11 cellular contexts compared by ENCODE assay signal in the genomic region with DNA sequence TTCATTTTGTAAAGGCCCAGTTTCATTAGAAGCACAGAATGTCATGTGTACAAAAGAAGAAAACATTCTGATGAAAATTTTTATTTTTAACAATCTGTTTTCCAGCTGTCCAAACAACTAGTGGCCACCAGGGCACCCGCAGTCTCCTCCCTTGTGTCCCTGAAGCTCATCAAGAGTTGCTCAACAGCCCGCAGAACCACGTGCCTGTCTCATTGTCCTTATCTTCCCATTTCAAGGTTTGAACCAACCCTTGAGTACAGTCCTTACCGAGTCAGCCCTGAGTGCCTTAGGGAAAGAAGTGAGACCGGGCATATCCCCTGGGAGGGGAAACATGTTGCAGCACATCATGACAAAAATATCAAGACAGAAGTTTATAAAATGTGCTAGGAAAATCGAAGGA. TPM values are rescaled to one million over a fixed set of nuclear protein-coding genes. Genes with fewer than 3 reads are reported as not detected.
DNase-seq lines count a peak whose midpoint lies in the region; TF ChIP-seq lines count a peak whose summit lies in the region.
"Had no signal": no experiment of that assay in that cellular context is flagged by ENCODE, and none has a peak within 500 bp of the region (broad histone marks: within the 10 kb centered on the region; RNA-seq: fewer than 3 reads in every experiment).

No MANE protein-coding gene starts in this region.

- in situ Hi-C loops in mammary epithelial cell (cut with MboI; ENCODE audit: low sequenced_read_pairs in 2 of 2): no loop called here
- in situ Hi-C loops in ACHN (cut with HindIII; ENCODE audit: low pct_ligation_motif_present, low pct_unique_long_range_greater_than_20kb, low sequenced_read_pairs): no loop called here

- H3K4ac ChIP-seq in mesenchymal stem cell (ENCODE audit: low read depth in 1 of 2, low read length in 2 of 2): no peak overlapping the region

- intact Hi-C loops in mammary epithelial cell (cut with micrococcal nuclease) (no loop called here), thyroid gland (cut with DNase I) (loop anchor here (10.0 kb wide), 2 partner anchors 128 to 218 kb away; a partner anchor contains a TSS)

- dilution Hi-C loops in mammary epithelial cell (cut with HindIII; ENCODE audit: low sequenced_read_pairs): no loop called here

- peaks cover 3% of the 10 kb centered on the region for H3K4me1 ChIP-seq in mammary epithelial cell (ENCODE audit: insufficient read depth, low read length)
- H3K4me1 ChIP-seq in mesenchymal stem cell (ENCODE audit: control insufficient read depth, insufficient read depth, low read depth, low read length): no peaks in the 10 kb centered on the region
- H3K4me1 ChIP-seq in thyroid gland: no peaks in the 10 kb centered on the region
- H3K4me1 ChIP-seq: gastroesophageal sphincter had no signal

- H4K91ac ChIP-seq in mesenchymal stem cell (ENCODE audit: low read length): no peak overlapping the region

- TF ChIP-seq POLR2A in thyroid gland (IDR thresholded peaks at IDR 0.05): no peak

- no peaks in the 10 kb centered on the region for H3K27me3 ChIP-seq in mammary epithelial cell (ENCODE audit: insufficient read depth, low read length)
- peaks cover 54 to 57% of the 10 kb centered on the region in 2 experiments for H3K27me3 ChIP-seq in mesenchymal stem cell (ENCODE audit: control insufficient read depth in 1 of 2, insufficient read depth in 1 of 2, low read length in 2 of 2)
- H3K27me3 ChIP-seq in thyroid gland: no peaks in the 10 kb centered on the region

- H3K36me3 ChIP-seq in mammary epithelial cell (ENCODE audit: insufficient read depth, low read length): no peaks in the 10 kb centered on the region
- H3K36me3 ChIP-seq in mesenchymal stem cell (ENCODE audit: control insufficient read depth in 1 of 2, insufficient read depth in 2 of 2, low read depth in 1 of 2, low read length in 2 of 2): no peaks in the 10 kb centered on the region
- H3K36me3 ChIP-seq in thyroid gland: no peaks in the 10 kb centered on the region
- H3K36me3 ChIP-seq: cardiac muscle cell, gastroesophageal sphincter had no signal

- no peak overlapping the region for H3K27ac ChIP-seq in mammary epithelial cell (ENCODE audit: insufficient read depth, low read depth, low read length)
- no peak overlapping the region for H3K27ac ChIP-seq in mesenchymal stem cell (ENCODE audit: low read length, poor library complexity, severe bottlenecking)
- H3K27ac ChIP-seq in thyroid gland: no peak overlapping the region
- H3K27ac ChIP-seq: cardiac muscle cell, gastroesophageal sphincter had no signal

- H4K20me1 ChIP-seq in mammary epithelial cell (ENCODE audit: insufficient read depth, low read length): no peaks in the 10 kb centered on the region

- H3K4me2 ChIP-seq in mammary epithelial cell (ENCODE audit: insufficient read depth, low read depth, low read length): no peak overlapping the region
- H3K4me2 ChIP-seq in mesenchymal stem cell (ENCODE audit: low read length, poor library complexity, severe bottlenecking): no peak overlapping the region

- no peak overlapping the region for H3K14ac ChIP-seq in mesenchymal stem cell (ENCODE audit: low read length in 2 of 2)

- no peaks in the 10 kb centered on the region for H3K79me2 ChIP-seq in mammary epithelial cell (ENCODE audit: insufficient read depth, low read length)

- H3K4me3 ChIP-seq in mammary epithelial cell (replicated peaks in 1 of 3; ENCODE audit: insufficient read depth in 1 of 3, low read depth in 2 of 3, low read length in 3 of 3) (no peak overlapping the region), mesenchymal stem cell (ENCODE audit: insufficient read depth in 1 of 2, low read depth in 1 of 2, low read length in 2 of 2) (no peak overlapping the region), thyroid gland (replicated peaks in 1 of 3) (no peak overlapping the region)
- H3K4me3 ChIP-seq: cardiac muscle cell, gastroesophageal sphincter had no signal

- H2BK12ac ChIP-seq in mesenchymal stem cell (ENCODE audit: low read length in 2 of 2): no peak overlapping the region

- CTCF ChIA-PET in mammary epithelial cell (lab: Charles Lee; ENCODE audit: low non-redundant PET): no interaction called here

- no TSS peak for BruUV-seq in mammary epithelial cell (replicated peaks; lab: Mats Ljungman, UMichigan)

- H3K9ac ChIP-seq in mammary epithelial cell (ENCODE audit: insufficient read depth, low read length) (no peak overlapping the region), mesenchymal stem cell (ENCODE audit: low read length) (no peak overlapping the region)

- H2AFZ ChIP-seq in mammary epithelial cell (ENCODE audit: low read depth, low read length) (peak overlapping the region; percentile 12), mesenchymal stem cell (ENCODE audit: low read depth, low read length) (no peak overlapping the region)

- DNase-seq in EL: peak; percentile 32
- DNase-seq in M059J (ENCODE audit: low read depth): peak; percentile 22
- no peak for DNase-seq in mammary epithelial cell
- peak; percentile 20 for DNase-seq in mesenchymal stem cell
- DNase-seq in dedifferentiated amniotic fluid mesenchymal stem cell (ENCODE audit: extremely low spot score): no peak
- no peak for DNase-seq in stimulated activated CD4-positive, alpha-beta T cell treated with anti-CD3 and anti-CD28 coated beads, Interleukin-1b, Interleukin-23, amount 100 ng/mL, for 48 hours
- no peak for DNase-seq in ACHN
- no peak for DNase-seq in thyroid gland
- DNase-seq: stimulated activated CD8-positive, alpha-beta memory T cell treated with anti-CD3 and anti-CD28 coated beads, Interleukin-4, amount 100 ng/mL, for 48 hours had no signal

- no peak overlapping the region for H4K8ac ChIP-seq in mesenchymal stem cell (ENCODE audit: low read length)

- TF ChIP-seq CTCF in mammary epithelial cell (conservative IDR thresholded peaks at IDR 0.05 in 1 of 2, IDR thresholded peaks at IDR 0.05 in 1 of 2; ENCODE audit: extremely low read depth in 1 of 2, insufficient read depth in 1 of 2, low read depth in 1 of 2, low read length in 2 of 2) (peak in 1 of 2 donors; percentile 10), thyroid gland (IDR thresholded peaks at IDR 0.05) (no peak)

- 58% methylated on average over 6 of the region's 6 CpGs for WGBS in mammary epithelial cell (ENCODE audit: low coverage, missing lambda C conversion rate)
- WGBS in mesenchymal stem cell: 77% methylated on average over 6 of the region's 6 CpGs
- 49 to 62% methylated on average over 6 of the region's 6 CpGs for WGBS in thyroid gland, 2 donors

- H3K23ac ChIP-seq in mesenchymal stem cell (ENCODE audit: low read length in 2 of 2): no peak overlapping the region

- no peak overlapping the region for H2BK15ac ChIP-seq in mesenchymal stem cell (ENCODE audit: low read depth, poor library complexity, severe bottlenecking)

- H3K18ac ChIP-seq in mesenchymal stem cell (ENCODE audit: low read depth in 1 of 2, low read length in 2 of 2): no peak overlapping the region

- no peak overlapping the region for H2BK5ac ChIP-seq in mesenchymal stem cell (ENCODE audit: low read depth, low read length, poor library complexity, severe bottlenecking)

- H2BK120ac ChIP-seq in mesenchymal stem cell (ENCODE audit: low read depth, low read length): no peak overlapping the region

- H3K79me1 ChIP-seq in mesenchymal stem cell (replicated peaks; ENCODE audit: low read length, poor library complexity, severe bottlenecking): no peaks in the 10 kb centered on the region

- H2AK5ac ChIP-seq in mesenchymal stem cell (ENCODE audit: low read length, severe bottlenecking): no peak overlapping the region

- no peaks in the 10 kb centered on the region for H3K9me3 ChIP-seq in mammary epithelial cell (replicated peaks; ENCODE audit: insufficient read depth, low read length)
- no peaks in the 10 kb centered on the region for H3K9me3 ChIP-seq in mesenchymal stem cell (ENCODE audit: control insufficient read depth, low read length)
- no peaks in the 10 kb centered on the region for H3K9me3 ChIP-seq in thyroid gland
- H3K9me3 ChIP-seq: gastroesophageal sphincter had no signal

RNA-seq across cellular contexts. Expression of a gene that starts 15.9 kb away (rescaled TPM):
- total RNA-seq in M059J (2014; rRNA removed; shearing (Covaris generic)): 23.8 and 31.5 TPM in 2 replicates
- total RNA-seq in mammary epithelial cell (10 to 100 TPM; 26.8 to 32.6 TPM), thyroid gland (10 to 100 TPM; 14.8 to 17.3 (median 15.9) TPM)
- 12.5 TPM for polyA plus RNA-seq in mammary epithelial cell
- polyA minus RNA-seq in mammary epithelial cell: 43.8 TPM
- 6.1 TPM for polyA plus RNA-seq in mesenchymal stem cell (2013, experiment 1 of 2)
- polyA plus RNA-seq in mesenchymal stem cell (2013, experiment 2 of 2): 5.8 TPM

Comparison
In these comparisons a context has a peak if more than half of its experiments do, and no peak if none do; other contexts are left out.
1. DNase-seq: peak in EL (single experiment), M059J (single experiment) and mesenchymal stem cell (single experiment); none in mammary epithelial cell (single experiment), dedifferentiated amniotic fluid mesenchymal stem cell (single experiment), stimulated activated CD4-positive, alpha-beta T cell treated with anti-CD3 and anti-CD28 coated beads, Interleukin-1b, Interleukin-23, amount 100 ng/mL, for 48 hours (single experiment), ACHN (single experiment) and thyroid gland (0 of 2).